In genomic region chr3:101687142-101687931, GRCh38 we compare ENCODE assay signal across 1 cellular context.
TF ChIP-seq lines count a peak whose summit lies in the region.

No MANE protein-coding gene starts in this region.

TF ChIP-seq in GM12878, 131 proteins besides CTCF, POLR2A, EP300 and RAD21:
- TF ChIP-seq ZBTB33 (IDR thresholded peaks at IDR 0.05): peak; percentile 41; the same call in 1 of the 2 replicates
- no peak for TF ChIP-seq PBX3 (IDR thresholded peaks at IDR 0.05; ENCODE audit: insufficient replicate concordance, low read depth, low read length)
- no peak for TF ChIP-seq IKZF2 (IDR thresholded peaks at IDR 0.05)
- peak; percentile 83 for TF ChIP-seq MLLT1 (IDR thresholded peaks at IDR 0.05)
- TF ChIP-seq MEF2B (IDR thresholded peaks at IDR 0.05; ENCODE audit: partially characterized antibody, poor library complexity, severe bottlenecking): no peak
- TF ChIP-seq YY1 (IDR thresholded peaks at IDR 0.05; ENCODE audit: low read depth, low read length): no peak
- TF ChIP-seq ZBTB40 (IDR thresholded peaks at IDR 0.05; ENCODE audit: borderline replicate concordance): 0 out of 2 replicates have a peak, but pooled peaks have one; percentile 12
